ENCODE assay signal across 1 cellular context in genomic region chr14:49585803-49586672, GRCh38.
A peak's percentile ranks its signal among the peaks of the same experiment; 100 is the strongest.
TF ChIP-seq lines count a peak whose summit lies in the region.

Gene RPS29, minus strand, starts transcription at chr14:49586380. Its CDS starts 34 bp downstream, at chr14:49586346.

TF ChIP-seq in HepG2, 621 proteins besides CTCF, POLR2A, EP300 and RAD21 (continued from another document and continues in another):
- TF ChIP-seq SIN3A (IDR thresholded peaks at IDR 0.05; ENCODE audit: borderline replicate concordance, low read depth, low read length) (peak; percentile 63; the same call in 1 of the 2 replicates), ZNF180 (CRISPR knock-in tag; IDR thresholded peaks at IDR 0.05; ENCODE audit: borderline replicate concordance, low read depth) (no peak), SALL1 (CRISPR knock-in tag; IDR thresholded peaks at IDR 0.05) (peak; percentile 87), TRIM24 (CRISPR knock-in tag; IDR thresholded peaks at IDR 0.05) (no peak), FOXK2 (IDR thresholded peaks at IDR 0.05) (peak; percentile 60; the same call in 1 of the 2 replicates), E2F1 (CRISPR knock-in tag; IDR thresholded peaks at IDR 0.05) (0 out of 2 replicates have a peak, but pooled peaks have one; percentile 50), ATF7 (IDR thresholded peaks at IDR 0.05) (peak; percentile 100), ATF7 (CRISPR knock-in tag; IDR thresholded peaks at IDR 0.05) (peak; percentile 99), FOXA1 (IDR thresholded peaks at IDR 0.05) (no peak), FOXA1 (CRISPR knock-in tag; IDR thresholded peaks at IDR 0.05) (no peak), REPIN1 (CRISPR knock-in tag; IDR thresholded peaks at IDR 0.05; ENCODE audit: borderline replicate concordance, low read depth) (peak; percentile 85), RARA (CRISPR knock-in tag; IDR thresholded peaks at IDR 0.05) (no peak), TEAD2 (CRISPR knock-in tag; IDR thresholded peaks at IDR 0.05) (no peak), ZNF280D (CRISPR knock-in tag; IDR thresholded peaks at IDR 0.05) (peak; percentile 94), ASH2L (IDR thresholded peaks at IDR 0.05; ENCODE audit: insufficient read length, low read depth, low read length) (peak; percentile 74), GLI4 (CRISPR knock-in tag; IDR thresholded peaks at IDR 0.05; ENCODE audit: borderline replicate concordance) (no peak), CERS6 (CRISPR knock-in tag; IDR thresholded peaks at IDR 0.05) (no peak), POGK (CRISPR knock-in tag; conservative IDR thresholded peaks at IDR 0.05) (no peak), ZMYM3 (CRISPR knock-in tag; IDR thresholded peaks at IDR 0.05) (peak; percentile 76), PBX3 (CRISPR knock-in tag; IDR thresholded peaks at IDR 0.05; ENCODE audit: borderline replicate concordance) (0 out of 2 replicates have a peak, but pooled peaks have one; percentile 64), MEIS1 (CRISPR knock-in tag; IDR thresholded peaks at IDR 0.05; ENCODE audit: borderline replicate concordance) (no peak), ZNF746 (CRISPR knock-in tag; IDR thresholded peaks at IDR 0.05) (peak; percentile 36; the same call in 1 of the 2 replicates), AKNA (CRISPR knock-in tag; IDR thresholded peaks at IDR 0.05; ENCODE audit: borderline replicate concordance) (no peak), GABPB1 (CRISPR knock-in tag; IDR thresholded peaks at IDR 0.05) (peak; percentile 68), THRA (CRISPR knock-in tag; IDR thresholded peaks at IDR 0.05; ENCODE audit: borderline replicate concordance) (peak; percentile 9), NONO (IDR thresholded peaks at IDR 0.05) (no peak), NONO (CRISPR knock-in tag; conservative IDR thresholded peaks at IDR 0.05) (no peak; the same call in none of the 2 replicates), ZNF232 (CRISPR knock-in tag; IDR thresholded peaks at IDR 0.05; ENCODE audit: borderline replicate concordance) (peak; percentile 61; the same call in 1 of the 2 replicates), ZNF572 (CRISPR knock-in tag; IDR thresholded peaks at IDR 0.05) (no peak), ZNF253 (CRISPR knock-in tag; IDR thresholded peaks at IDR 0.05; ENCODE audit: borderline replicate concordance) (no peak), ZNF563 (CRISPR knock-in tag; IDR thresholded peaks at IDR 0.05) (no peak), ZXDC (CRISPR knock-in tag; IDR thresholded peaks at IDR 0.05) (no peak), CHCHD3 (CRISPR knock-in tag; IDR thresholded peaks at IDR 0.05) (no peak), ZNF83 (CRISPR knock-in tag; IDR thresholded peaks at IDR 0.05; ENCODE audit: borderline replicate concordance) (no peak), MTA3 (CRISPR knock-in tag; IDR thresholded peaks at IDR 0.05) (no peak), ZNF207 (IDR thresholded peaks at IDR 0.05; ENCODE audit: borderline replicate concordance) (no peak), RFX1 (IDR thresholded peaks at IDR 0.05) (no peak), TOE1 (CRISPR knock-in tag; IDR thresholded peaks at IDR 0.05) (no peak), HOXA9 (CRISPR knock-in tag; IDR thresholded peaks at IDR 0.05; ENCODE audit: borderline replicate concordance) (no peak), ZSCAN31 (CRISPR knock-in tag; IDR thresholded peaks at IDR 0.05; ENCODE audit: low read depth) (peak; percentile 69; the same call in 1 of the 2 replicates), ZFP36 (IDR thresholded peaks at IDR 0.05; ENCODE audit: borderline replicate concordance, low read depth, low read length, partially characterized antibody) (no peak), ZIK1 (CRISPR knock-in tag; IDR thresholded peaks at IDR 0.05; ENCODE audit: borderline replicate concordance, low read depth) (no peak), PHF5A (CRISPR knock-in tag; IDR thresholded peaks at IDR 0.05; ENCODE audit: low read depth, unreplicated experiment) (peak; percentile 8), THAP9 (CRISPR knock-in tag; IDR thresholded peaks at IDR 0.05; ENCODE audit: borderline replicate concordance) (peak; percentile 97)
